ENCODE assay signal across 9 cellular contexts in the genomic region with DNA sequence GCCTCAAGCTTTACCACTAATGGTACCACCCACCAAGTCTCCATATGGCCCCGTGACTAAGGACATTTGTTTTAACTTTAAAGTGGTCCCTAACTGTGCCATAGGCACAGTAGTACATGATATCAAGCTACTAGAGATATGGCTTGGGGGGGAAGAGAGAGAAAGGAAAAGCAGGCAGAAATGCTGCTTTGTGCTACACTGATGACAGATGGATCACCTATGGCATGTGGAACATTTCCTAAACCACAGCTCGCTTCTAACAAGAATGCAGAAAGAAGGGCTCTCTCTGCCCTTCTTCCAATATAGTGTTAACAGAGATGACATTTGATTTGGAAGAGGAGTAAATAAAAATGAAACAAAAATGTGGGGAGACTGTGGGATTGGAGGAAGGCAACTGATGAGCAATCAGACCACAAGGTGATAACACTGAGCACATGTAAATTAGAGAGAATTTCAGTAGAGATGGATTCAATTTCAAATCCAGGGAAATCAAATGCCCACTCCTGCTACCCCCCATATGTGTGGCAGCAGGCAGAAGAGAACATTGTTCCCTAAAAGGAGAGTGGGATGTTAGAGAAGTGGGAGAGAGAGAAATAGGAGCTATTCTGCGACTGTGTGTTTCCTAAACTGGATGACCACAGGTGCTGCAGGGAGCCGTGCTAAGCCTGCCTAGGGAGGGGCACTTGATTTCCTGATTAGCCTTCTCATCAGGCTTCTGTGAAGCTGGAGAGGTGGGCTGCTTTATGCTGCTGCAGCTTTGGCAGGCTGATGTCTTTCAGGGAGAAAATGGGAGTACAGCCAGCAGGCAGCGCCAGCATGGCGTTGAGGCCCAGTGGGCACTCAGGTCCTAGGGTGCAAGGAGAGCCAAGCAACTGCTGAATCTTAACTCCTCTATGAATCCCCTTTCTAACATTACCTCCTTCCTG.
"Had no signal": no experiment of that assay in that cellular context is flagged by ENCODE, and none has a peak within 500 bp of the region (broad histone marks: within the 10 kb centered on the region; RNA-seq: fewer than 3 reads in every experiment).

No MANE protein-coding gene starts in this region.

- H3K4me3 Mint-ChIP-seq: activated naive CD4-positive, alpha-beta T cell treated with anti-CD3 and anti-CD28 coated beads, Interleukin-2, amount 50 U/mL, for 24 hours; natural killer cell had no signal

- DNase-seq: activated CD4-positive, alpha-beta T cell treated with anti-CD3 and anti-CD28 coated beads, Interleukin-2, amount 50 U/mL, for 1 hour; activated effector memory CD4-positive, alpha-beta T cell treated with Interleukin-2 at 50 U/mL for 16 hours; left lung; natural killer cell; ovary; SK-N-SH; stimulated activated CD4-positive, alpha-beta T cell treated with anti-CD3 and anti-CD28 coated beads, Interleukin-4, amount 100 ng/mL, for 1 hour; stimulated activated CD8-positive, alpha-beta memory T cell treated with anti-CD3 and anti-CD28 coated beads, Interleukin-4, amount 100 ng/mL, for 48 hours had no signal

- H3K27ac Mint-ChIP-seq: activated naive CD4-positive, alpha-beta T cell treated with anti-CD3 and anti-CD28 coated beads, Interleukin-2, amount 50 U/mL, for 24 hours; natural killer cell had no signal

- H3K9me3 Mint-ChIP-seq: activated naive CD4-positive, alpha-beta T cell treated with anti-CD3 and anti-CD28 coated beads, Interleukin-2, amount 50 U/mL, for 24 hours; natural killer cell had no signal

- H3K36me3 Mint-ChIP-seq: activated naive CD4-positive, alpha-beta T cell treated with anti-CD3 and anti-CD28 coated beads, Interleukin-2, amount 50 U/mL, for 24 hours; natural killer cell had no signal

- H3K4me1 Mint-ChIP-seq: activated naive CD4-positive, alpha-beta T cell treated with anti-CD3 and anti-CD28 coated beads, Interleukin-2, amount 50 U/mL, for 24 hours; natural killer cell had no signal

- ATAC-seq: left lung, natural killer cell had no signal
